Comparison of ENCODE assay signal across 1 cellular context in the genomic region with DNA sequence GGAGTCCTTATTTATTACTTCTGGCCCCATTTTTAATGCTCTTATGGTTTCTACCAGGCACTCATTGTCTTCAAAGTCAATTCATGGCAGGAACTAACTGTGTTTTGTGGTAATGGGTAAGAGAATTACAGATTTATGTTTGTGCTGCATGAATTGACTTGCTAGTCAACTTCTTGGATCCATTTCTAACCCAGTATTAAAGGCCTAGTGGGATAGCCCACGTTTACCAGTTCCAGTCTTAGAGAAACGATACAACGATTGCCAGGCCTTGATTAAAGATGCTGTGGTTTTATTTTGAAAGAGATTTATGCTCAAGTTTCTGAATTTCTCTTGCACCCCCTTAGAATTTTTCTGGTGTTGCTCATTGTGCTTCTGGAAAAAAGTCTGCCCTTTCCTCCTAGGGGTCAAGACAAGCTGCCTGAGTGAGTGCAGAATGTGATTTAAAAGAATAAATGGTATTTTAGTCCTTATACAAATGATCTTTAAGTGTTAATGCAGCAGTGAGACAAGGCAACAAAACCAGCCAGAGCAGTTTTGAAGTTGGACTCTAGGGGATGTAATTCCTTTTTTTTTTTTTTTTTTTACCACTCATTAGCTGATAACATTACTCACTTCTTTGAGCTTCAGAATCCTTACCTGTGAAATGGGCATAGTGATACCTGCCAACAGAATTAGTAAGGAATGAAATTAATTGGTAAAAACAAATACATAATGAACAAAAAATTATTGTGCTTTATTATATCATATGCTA.
TF ChIP-seq lines count a peak whose summit lies in the region.

No MANE protein-coding gene starts in this region.

TF ChIP-seq in GM12878, 131 proteins besides CTCF, POLR2A, EP300 and RAD21:
- TF ChIP-seq HDAC6 (IDR thresholded peaks at IDR 0.05; ENCODE audit: unreplicated experiment) (no peak), MEF2A (IDR thresholded peaks at IDR 0.05; ENCODE audit: insufficient read depth, low read depth, low read length) (no peak)
